Comparison of ENCODE assay signal across 8 cellular contexts in the genomic region with DNA sequence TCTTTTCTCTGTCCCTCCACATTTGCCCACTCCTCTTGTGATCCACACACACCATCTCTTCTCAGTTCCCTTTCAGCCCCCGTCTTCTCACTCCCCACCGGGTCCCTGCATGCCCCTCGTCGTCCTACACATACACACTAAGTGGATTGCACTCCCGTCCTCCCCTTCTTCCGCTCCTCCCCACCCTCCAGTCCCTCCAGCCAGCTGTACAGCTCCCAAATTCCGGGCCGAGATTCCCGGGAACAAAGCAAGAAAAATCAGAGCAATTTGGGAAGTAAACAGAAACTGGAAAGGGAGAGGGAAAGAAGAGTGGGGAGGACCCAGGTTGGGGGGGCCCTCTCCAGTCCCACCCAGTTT. TPM values are rescaled to one million over a fixed set of nuclear protein-coding genes. Genes with fewer than 3 reads are reported as not detected.
DNase-seq lines count a peak whose midpoint lies in the region; ATAC-seq and TF ChIP-seq lines count a peak whose summit lies in the region.

No MANE protein-coding gene starts in this region.

- no peak for TF ChIP-seq RAD21 in HCT116 (IDR thresholded peaks at IDR 0.05; ENCODE audit: low read depth)

- H3K9me2 ChIP-seq in HCT116 (ENCODE audit: insufficient read depth) = no peaks in the 10 kb centered on the region

- peaks cover 49 to 76% of the 10 kb centered on the region in 2 experiments for H3K4me1 ChIP-seq in HCT116 (ENCODE audit: control insufficient read depth in 1 of 2, insufficient read depth in 2 of 2, low read length in 2 of 2)

- H3K27me3 ChIP-seq in HCT116 (ENCODE audit: insufficient read depth, low read length) = no peaks in the 10 kb centered on the region

- no TSS peak for BruUV-seq in HCT116 (replicated peaks; lab: Mats Ljungman, UMichigan)

- H3K36me3 Mint-ChIP-seq in immature natural killer cell = no peaks in the 10 kb centered on the region

- CTCF ChIA-PET in HCT116 (lab: Charles Lee) = interaction anchor here (3.6 kb wide), 1 partner anchor 31 kb away, joined by 110 read pairs; no protein-coding TSS in a partner anchor

- peak overlapping the region in 1 of 6 donors; percentile 62 for H3K27ac Mint-ChIP-seq in immature natural killer cell

- in situ Hi-C loops in astrocyte of the cerebellum (cut with HindIII; ENCODE audit: low sequenced_read_pairs) = no loop called here

- TF ChIP-seq CTCF in HCT116 (IDR thresholded peaks at IDR 0.05 in 2 of 3, conservative IDR thresholded peaks at IDR 0.05 in 1 of 3; ENCODE audit: borderline replicate concordance in 1 of 3, insufficient read depth in 1 of 3, low read depth in 2 of 3, low read length in 2 of 3) = no peak
- no peak for TF ChIP-seq CTCF in astrocyte of the cerebellum (IDR thresholded peaks at IDR 0.05; ENCODE audit: low read depth, low read length, missing control alignments)

- no peak for TF ChIP-seq POLR2A in HCT116 (IDR thresholded peaks at IDR 0.05; ENCODE audit: borderline replicate concordance, extremely low read depth, insufficient read depth, insufficient read length)

- peak overlapping the region; percentile 70 to 82 (median 76) for H3K4me3 Mint-ChIP-seq in immature natural killer cell

- peak overlapping the region; percentile 67 for H3K9ac ChIP-seq in HCT116 (ENCODE audit: low read length)

- H4K20me1 ChIP-seq in HCT116 (ENCODE audit: insufficient read depth) = no peaks in the 10 kb centered on the region

- intact Hi-C loops in HCT116 (cut with micrococcal nuclease) = no loop called here

- peaks cover 6 to 7% (median 7%) of the 10 kb centered on the region in 3 donors for H3K27me3 Mint-ChIP-seq in immature natural killer cell (ENCODE audit: low read depth in 3 of 3)

- POLR2A ChIA-PET in HCT116 (lab: Charles Lee) = interaction anchor here (0.8 to 3.6 kb wide), 3 partner anchors 18 to 49 kb away, joined by 3 to 27 read pairs (median 3); a partner anchor contains a TSS

- H3K79me2 ChIP-seq in HCT116 (ENCODE audit: insufficient read depth, low read length) = no peaks in the 10 kb centered on the region

- RAD21 ChIA-PET in HCT116 (lab: Charles Lee; ENCODE audit: low non-redundant PET in 1 of 2, low total read pairs in 2 of 2, uncharacterized antibody in 2 of 2, unreplicated experiment in 2 of 2) = interaction anchor here (0.7 to 3.2 kb wide), 2 partner anchors 31 kb away, joined by 3 to 30 read pairs; no protein-coding TSS in a partner anchor

- H3K4me2 ChIP-seq in HCT116 (ENCODE audit: low read length) = peak overlapping the region; percentile 79

- H2AFZ ChIP-seq in HCT116 (ENCODE audit: low read depth, low read length, poor library complexity, severe bottlenecking) = no peak overlapping the region

- peaks cover 20 to 26% of the 10 kb centered on the region in 2 donors for H3K4me1 Mint-ChIP-seq in immature natural killer cell

- no peaks in the 10 kb centered on the region for H3K36me3 ChIP-seq in HCT116 (ENCODE audit: control insufficient read depth in 1 of 2, insufficient read depth in 2 of 2, low read length in 2 of 2)

- H3K9me3 ChIP-seq in HCT116 (ENCODE audit: control insufficient read depth in 1 of 2, insufficient read depth in 1 of 2, low read depth in 1 of 2, low read length in 2 of 2) = no peaks in the 10 kb centered on the region

- ATAC-seq in HCT116 = peak; percentile 5
- no peak for ATAC-seq in HG03342 (IDR thresholded peaks at IDR 0.05; ENCODE audit: unreplicated experiment)

- H3K9me3 Mint-ChIP-seq in immature natural killer cell = no peaks in the 10 kb centered on the region

- peak overlapping the region; percentile 98 for H3K27ac ChIP-seq in HCT116 (ENCODE audit: low read depth, low read length)

- DNase-seq in A172 (ENCODE audit: low spot score) (peak; percentile 25), HCT116 (ENCODE audit: low read depth, low spot score) (no peak), astrocyte of the cerebellum (ENCODE audit: low read depth) (no peak), immature natural killer cell (no peak), stromal cell of bone marrow (ENCODE audit: low read depth) (peak; percentile 33), NK-92 (lab: John Stamatoyannopoulos, UW; ENCODE audit: unreplicated experiment) (no peak), activated gamma-delta T cell treated with Interleukin-2 at 50 U/mL for 16 hours (no peak)

- H3K4me3 ChIP-seq in HCT116 (replicated peaks in 1 of 2; ENCODE audit: low read depth in 1 of 2, low read length in 2 of 2) (peak overlapping the region; percentile 58 to 78), astrocyte of the cerebellum (ENCODE audit: low read depth, low read length) (peak overlapping the region; percentile 61)

TF ChIP-seq in HCT116, 20 proteins besides CTCF, POLR2A, EP300 and RAD21:
- TF ChIP-seq, protein P1, sequence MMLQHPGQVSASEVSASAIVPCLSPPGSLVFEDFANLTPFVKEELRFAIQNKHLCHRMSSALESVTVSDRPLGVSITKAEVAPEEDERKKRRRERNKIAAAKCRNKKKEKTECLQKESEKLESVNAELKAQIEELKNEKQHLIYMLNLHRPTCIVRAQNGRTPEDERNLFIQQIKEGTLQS (IDR thresholded peaks at IDR 0.05) = no peak
- no peak for TF ChIP-seq EGR1 (IDR thresholded peaks at IDR 0.05; ENCODE audit: low read depth)
- TF ChIP-seq, protein P2, sequence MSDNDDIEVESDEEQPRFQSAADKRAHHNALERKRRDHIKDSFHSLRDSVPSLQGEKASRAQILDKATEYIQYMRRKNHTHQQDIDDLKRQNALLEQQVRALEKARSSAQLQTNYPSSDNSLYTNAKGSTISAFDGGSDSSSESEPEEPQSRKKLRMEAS (IDR thresholded peaks at IDR 0.05) = no peak
- TF ChIP-seq FOSL1 (IDR thresholded peaks at IDR 0.05; ENCODE audit: low read depth) = no peak
- no peak for TF ChIP-seq ELF1 (IDR thresholded peaks at IDR 0.05; ENCODE audit: borderline replicate concordance, low read depth)
- TF ChIP-seq, protein P3, sequence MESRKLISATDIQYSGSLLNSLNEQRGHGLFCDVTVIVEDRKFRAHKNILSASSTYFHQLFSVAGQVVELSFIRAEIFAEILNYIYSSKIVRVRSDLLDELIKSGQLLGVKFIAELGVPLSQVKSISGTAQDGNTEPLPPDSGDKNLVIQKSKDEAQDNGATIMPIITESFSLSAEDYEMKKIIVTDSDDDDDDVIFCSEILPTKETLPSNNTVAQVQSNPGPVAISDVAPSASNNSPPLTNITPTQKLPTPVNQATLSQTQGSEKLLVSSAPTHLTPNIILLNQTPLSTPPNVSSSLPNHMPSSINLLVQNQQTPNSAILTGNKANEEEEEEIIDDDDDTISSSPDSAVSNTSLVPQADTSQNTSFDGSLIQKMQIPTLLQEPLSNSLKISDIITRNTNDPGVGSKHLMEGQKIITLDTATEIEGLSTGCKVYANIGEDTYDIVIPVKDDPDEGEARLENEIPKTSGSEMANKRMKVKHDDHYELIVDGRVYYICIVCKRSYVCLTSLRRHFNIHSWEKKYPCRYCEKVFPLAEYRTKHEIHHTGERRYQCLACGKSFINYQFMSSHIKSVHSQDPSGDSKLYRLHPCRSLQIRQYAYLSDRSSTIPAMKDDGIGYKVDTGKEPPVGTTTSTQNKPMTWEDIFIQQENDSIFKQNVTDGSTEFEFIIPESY (IDR thresholded peaks at IDR 0.05; ENCODE audit: extremely low read depth, insufficient replicate concordance, low read length) = no peak
- no peak for TF ChIP-seq YY1 (IDR thresholded peaks at IDR 0.05; ENCODE audit: extremely low read depth, insufficient replicate concordance, low read depth, low read length)

RNA-seq across cellular contexts. Expression of a gene that starts 0.3 kb away (rescaled TPM):
- 104 and 147 TPM in 2 replicates for total RNA-seq in A172 (2014; rRNA removed; shearing (Covaris generic))
- 83.4 TPM for total RNA-seq in HCT116 (2021; ENCODE audit: unreplicated experiment)
- polyA plus RNA-seq in HCT116 (2012) = 89.0 and 110 TPM in 2 replicates
- 1 to 10 TPM in 1 of 3 donors, under 1 TPM in 1, not detected in 1; 0.69 to 2.1 TPM for polyA plus RNA-seq in immature natural killer cell

RNA-seq across cellular contexts. Expression of a gene that starts 6.1 kb away (rescaled TPM):
- 0.17 TPM in 1 of 2 replicates, not detected in the other for total RNA-seq in A172 (2014; rRNA removed; shearing (Covaris generic))
- total RNA-seq in HCT116 (2021; ENCODE audit: unreplicated experiment) = 0.17 TPM
- 0.14 and 0.22 TPM in 2 replicates for polyA plus RNA-seq in HCT116 (2012)
- not detected for polyA plus RNA-seq in immature natural killer cell

RNA-seq across cellular contexts. Expression of a gene that starts 18.0 kb away (rescaled TPM):
- total RNA-seq in A172 (2014; rRNA removed; shearing (Covaris generic)) = 15.2 and 19.6 TPM in 2 replicates
- total RNA-seq in HCT116 (2021; ENCODE audit: unreplicated experiment) = 47.5 TPM
- polyA plus RNA-seq in HCT116 (2012) = 48.1 and 55.1 TPM in 2 replicates
- 10 to 100 TPM; 35.6 to 70.4 (median 59.6) TPM for polyA plus RNA-seq in immature natural killer cell

RNA-seq across cellular contexts. Expression of a gene that starts 47.3 kb away (rescaled TPM):
- 18.9 and 24.5 TPM in 2 replicates for total RNA-seq in A172 (2014; rRNA removed; shearing (Covaris generic))
- 25.7 TPM for total RNA-seq in HCT116 (2021; ENCODE audit: unreplicated experiment)
- polyA plus RNA-seq in HCT116 (2012) = 16.3 and 17.3 TPM in 2 replicates
- polyA plus RNA-seq in immature natural killer cell = not detected

Comparison
In these comparisons a context has a peak if more than half of its experiments do, and no peak if none do; other contexts are left out.
1. DNase-seq: peak in A172 (single experiment) and stromal cell of bone marrow (single experiment); none in HCT116 (single experiment), astrocyte of the cerebellum (single experiment), immature natural killer cell (0 of 3), NK-92 (single experiment) and activated gamma-delta T cell treated with Interleukin-2 at 50 U/mL for 16 hours (single experiment).